9 cellular contexts compared by ENCODE assay signal in the genomic region with DNA sequence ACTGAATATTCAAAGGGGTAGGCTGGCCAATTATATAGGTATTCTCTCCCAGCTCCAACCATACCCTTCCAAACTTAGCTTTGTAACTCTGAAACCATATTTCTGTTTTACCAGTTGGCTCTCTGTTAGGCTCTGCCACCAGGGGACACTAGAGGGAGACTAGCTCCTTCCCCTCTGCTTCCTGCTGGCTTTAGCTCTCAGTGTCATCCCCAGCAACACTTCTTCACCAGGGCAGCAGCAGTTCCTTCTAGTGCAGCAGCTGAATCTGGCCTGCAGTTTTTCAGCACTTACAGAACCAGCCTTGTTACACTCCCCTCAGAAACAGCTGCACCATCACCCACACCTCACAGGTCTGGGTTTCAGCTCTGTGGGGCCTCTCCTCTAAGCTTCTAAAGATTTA. TPM values are rescaled to one million over a fixed set of nuclear protein-coding genes. Genes with fewer than 3 reads are reported as not detected.
DNase-seq lines count a peak whose midpoint lies in the region; ATAC-seq and TF ChIP-seq lines count a peak whose summit lies in the region.
"Had no signal": no experiment of that assay in that cellular context is flagged by ENCODE, and none has a peak within 500 bp of the region (broad histone marks: within the 10 kb centered on the region; RNA-seq: fewer than 3 reads in every experiment).

No MANE protein-coding gene starts in this region.

- peak overlapping the region in 4 of 7 donors; percentile 59 to 79 (median 66) for H3K27ac Mint-ChIP-seq in CD4-positive, alpha-beta memory T cell
- peak overlapping the region; percentile 37 for H3K27ac Mint-ChIP-seq in activated CD4-positive, alpha-beta memory T cell treated with anti-CD3 and anti-CD28 coated beads, Interleukin-2, amount 10 ng/mL, durations not matched to agents 7 days and 5 days

- no peaks in the 10 kb centered on the region for H3K27me3 Mint-ChIP-seq in CD4-positive, alpha-beta memory T cell
- no peaks in the 10 kb centered on the region for H3K27me3 Mint-ChIP-seq in activated CD4-positive, alpha-beta memory T cell treated with anti-CD3 and anti-CD28 coated beads, Interleukin-2, amount 10 ng/mL, durations not matched to agents 7 days and 5 days

- CTCF ChIA-PET in CD4-positive, alpha-beta memory T cell (lab: Charles Lee; ENCODE audit: partially characterized antibody): interaction anchor here (0.7 to 3.5 kb wide), 30 partner anchors 9 to 238 kb away, joined by 3 to 32 read pairs (median 4); no protein-coding TSS in a partner anchor
- CTCF ChIA-PET in activated CD4-positive, alpha-beta memory T cell treated with anti-CD3 and anti-CD28 coated beads, Interleukin-2, amount 10 ng/mL, durations not matched to agents 7 days and 5 days (lab: Charles Lee): interaction anchor here (0.6 to 3.8 kb wide), 32 partner anchors 9 to 237 kb away, joined by 3 to 23 read pairs (median 4); no protein-coding TSS in a partner anchor

- no peaks in the 10 kb centered on the region for H3K9me3 ChIP-seq in CD4-positive, alpha-beta memory T cell (ENCODE audit: control insufficient read depth in 1 of 2, low read length in 2 of 2)
- peaks cover 0 to 4% of the 10 kb centered on the region in 2 donors for H3K9me3 ChIP-seq in left lung

- intact Hi-C loops in CD4-positive, alpha-beta memory T cell (cut with micrococcal nuclease): loop anchor here (1.0 to 5.0 kb wide), 5 partner anchors 49 to 238 kb away; no protein-coding TSS in a partner anchor
- intact Hi-C loops in left lung (cut with DNase I): no loop called here

- ATAC-seq in left lung: peak; percentile 35

- peaks cover under 1 to 20% of the 10 kb centered on the region in 2 donors for H3K36me3 Mint-ChIP-seq in CD4-positive, alpha-beta memory T cell
- peaks cover 18% of the 10 kb centered on the region for H3K36me3 Mint-ChIP-seq in activated CD4-positive, alpha-beta memory T cell treated with anti-CD3 and anti-CD28 coated beads, Interleukin-2, amount 10 ng/mL, durations not matched to agents 7 days and 5 days (ENCODE audit: low read depth)

- peak overlapping the region in 3 of 8 donors; percentile 10 to 45 (median 12) for H3K4me3 Mint-ChIP-seq in CD4-positive, alpha-beta memory T cell
- H3K4me3 Mint-ChIP-seq in activated CD4-positive, alpha-beta memory T cell treated with anti-CD3 and anti-CD28 coated beads, Interleukin-2, amount 10 ng/mL, durations not matched to agents 7 days and 5 days: no peak overlapping the region

- H3K36me3 ChIP-seq in CD4-positive, alpha-beta memory T cell (ENCODE audit: insufficient read depth, low read length): no peaks in the 10 kb centered on the region
- no peaks in the 10 kb centered on the region for H3K36me3 ChIP-seq in left lung

- no peak overlapping the region for H3K27ac ChIP-seq in CD4-positive, alpha-beta memory T cell (ENCODE audit: low read depth, low read length)
- H3K27ac ChIP-seq in left lung: no peak overlapping the region
- H3K27ac ChIP-seq: SK-N-MC had no signal

- POLR2A ChIA-PET in CD4-positive, alpha-beta memory T cell (lab: Charles Lee; ENCODE audit: partially characterized antibody): interaction anchor here (0.7 to 1.5 kb wide), 6 partner anchors 47 to 171 kb away, joined by 3 to 7 read pairs (median 4); partner anchors contain the start of gene UBAC2
- POLR2A ChIA-PET in activated CD4-positive, alpha-beta memory T cell treated with anti-CD3 and anti-CD28 coated beads, Interleukin-2, amount 10 ng/mL, durations not matched to agents 7 days and 5 days (lab: Charles Lee): interaction anchor here (0.9 to 2.0 kb wide), 9 partner anchors 14 to 229 kb away, joined by 3 to 10 read pairs (median 4); partner anchors contain the start of gene GPR18

- H3K4me1 Mint-ChIP-seq in CD4-positive, alpha-beta memory T cell: peaks cover 51 to 87% (median 72%) of the 10 kb centered on the region in 4 donors
- peaks cover 68% of the 10 kb centered on the region for H3K4me1 Mint-ChIP-seq in activated CD4-positive, alpha-beta memory T cell treated with anti-CD3 and anti-CD28 coated beads, Interleukin-2, amount 10 ng/mL, durations not matched to agents 7 days and 5 days

- no peaks in the 10 kb centered on the region for H3K27me3 ChIP-seq in CD4-positive, alpha-beta memory T cell (ENCODE audit: insufficient read depth, low read length)
- H3K27me3 ChIP-seq in left lung: peaks cover 0 to 58% of the 10 kb centered on the region in 2 donors

- peak in 4 of 5 donors; percentile 48 to 53 (median 50) for DNase-seq in CD4-positive, alpha-beta memory T cell
- peak; percentile 50 for DNase-seq in HT-29 (ENCODE audit: low spot score)
- DNase-seq in activated CD4-positive, alpha-beta memory T cell treated with anti-CD3 and anti-CD28 coated beads, Interleukin-2, amount 10 ng/mL, durations not matched to agents 7 days and 5 days: peak; percentile 65
- no peak for DNase-seq in left lung
- DNase-seq in epidermal melanocyte (ENCODE audit: insufficient read length, low spot score): no peak
- no peak for DNase-seq in HPDE6-E6E7 (ENCODE audit: extremely low spot score)
- no peak for DNase-seq in AG08396 (ENCODE audit: low spot score)
- DNase-seq in NCI-H128 (lab: John Stamatoyannopoulos, UW; ENCODE audit: unreplicated experiment): no peak

- TF ChIP-seq CTCF in left lung (IDR thresholded peaks at IDR 0.05): peak in 1 of 2 donors; percentile 38

- no peak overlapping the region for H3K4me3 ChIP-seq in CD4-positive, alpha-beta memory T cell (ENCODE audit: low read length in 2 of 2)
- H3K4me3 ChIP-seq in left lung: no peak overlapping the region
- H3K4me3 ChIP-seq: SK-N-MC had no signal

- peaks cover 62% of the 10 kb centered on the region for H3K4me1 ChIP-seq in CD4-positive, alpha-beta memory T cell (ENCODE audit: insufficient read depth, low read length)
- H3K4me1 ChIP-seq in left lung: peaks cover 0 to 14% of the 10 kb centered on the region in 2 donors

- H3K9me3 Mint-ChIP-seq in CD4-positive, alpha-beta memory T cell: peaks cover 0 to 7% (median 0%) of the 10 kb centered on the region in 8 donors
- peaks cover 7% of the 10 kb centered on the region for H3K9me3 Mint-ChIP-seq in activated CD4-positive, alpha-beta memory T cell treated with anti-CD3 and anti-CD28 coated beads, Interleukin-2, amount 10 ng/mL, durations not matched to agents 7 days and 5 days

RNA-seq across cellular contexts. Expression of gene DOCK9, which starts 51.0 kb away (rescaled TPM):
- total RNA-seq in CD4-positive, alpha-beta memory T cell: 100 to 1,000 TPM; 194 to 197 TPM
- polyA plus RNA-seq in CD4-positive, alpha-beta memory T cell: 10 to 100 TPM in 1 of 2 donors, 1 to 10 TPM in 1; 6.3 to 44.0 TPM
- total RNA-seq in HT-29 (2014; rRNA removed; shearing (Covaris generic)): 44.2 and 51.0 TPM in 2 replicates
- 10 to 100 TPM; 86.0 to 87.7 TPM for total RNA-seq in activated CD4-positive, alpha-beta memory T cell treated with anti-CD3 and anti-CD28 coated beads, Interleukin-2, amount 10 ng/mL, durations not matched to agents 7 days and 5 days
- total RNA-seq in left lung: 100 to 1,000 TPM; 110 to 158 TPM

Comparison
In these comparisons a context has a peak if more than half of its experiments do, and no peak if none do; other contexts are left out.
1. DNase-seq: peak in CD4-positive, alpha-beta memory T cell (4 of 5), HT-29 (single experiment) and activated CD4-positive, alpha-beta memory T cell treated with anti-CD3 and anti-CD28 coated beads, Interleukin-2, amount 10 ng/mL, durations not matched to agents 7 days and 5 days (single experiment); none in left lung (0 of 2), epidermal melanocyte (single experiment), HPDE6-E6E7 (single experiment), AG08396 (single experiment) and NCI-H128 (single experiment).